ENCODE assay signal across 1 cellular context in genomic region chr19:1103691-1104451, GRCh38.
A peak's percentile ranks its signal among the peaks of the same experiment; 100 is the strongest.
TF ChIP-seq lines count a peak whose summit lies in the region.

GPX4 (plus strand) TSS chr19:1103994; CDS start chr19:1104044, 50 bp downstream.

TF ChIP-seq in HepG2, 621 proteins besides CTCF, POLR2A, EP300 and RAD21 (continued from another document and continues in another):
- peak; percentile 77; the same call in 1 of the 2 replicates for TF ChIP-seq ZNF704 (CRISPR knock-in tag; IDR thresholded peaks at IDR 0.05; ENCODE audit: borderline replicate concordance)
- TF ChIP-seq XRCC5 (optimal IDR thresholded peaks at IDR 0.05; ENCODE audit: low read length), result peak; percentile 59
- no peak for TF ChIP-seq RFXAP (CRISPR knock-in tag; IDR thresholded peaks at IDR 0.05; ENCODE audit: borderline replicate concordance)
- TF ChIP-seq ZNF800 (CRISPR knock-in tag; IDR thresholded peaks at IDR 0.05), result no peak
- peak; percentile 92 for TF ChIP-seq NFYB (CRISPR knock-in tag; IDR thresholded peaks at IDR 0.05)
- TF ChIP-seq NR2F2 (IDR thresholded peaks at IDR 0.05; ENCODE audit: borderline replicate concordance, low read depth), result no peak
- TF ChIP-seq ZNF512 (CRISPR knock-in tag; IDR thresholded peaks at IDR 0.05), result no peak
- peak; percentile 65; the same call in 1 of the 2 replicates for TF ChIP-seq SIN3A (IDR thresholded peaks at IDR 0.05; ENCODE audit: borderline replicate concordance, low read depth, low read length)
- no peak; the same call in 1 of the 2 replicates for TF ChIP-seq CENPBD1 (CRISPR knock-in tag; IDR thresholded peaks at IDR 0.05; ENCODE audit: borderline replicate concordance, low read depth)
- no peak for TF ChIP-seq ZNF431 (CRISPR knock-in tag; IDR thresholded peaks at IDR 0.05; ENCODE audit: borderline replicate concordance, low read depth)
- TF ChIP-seq ELF3 (CRISPR knock-in tag; IDR thresholded peaks at IDR 0.05), result peak; percentile 39; the same call in 1 of the 2 replicates
- TF ChIP-seq NR1H2 (CRISPR knock-in tag; IDR thresholded peaks at IDR 0.05; ENCODE audit: borderline replicate concordance, low read depth), result peak; percentile 51; the same call in 1 of the 2 replicates
- TF ChIP-seq SP2 (CRISPR knock-in tag; IDR thresholded peaks at IDR 0.05), result peak; percentile 86
- no peak; the same call in 1 of the 2 replicates for TF ChIP-seq CREBL2 (CRISPR knock-in tag; IDR thresholded peaks at IDR 0.05; ENCODE audit: borderline replicate concordance)
- TF ChIP-seq TBX2 (CRISPR knock-in tag; IDR thresholded peaks at IDR 0.05; ENCODE audit: borderline replicate concordance), result peak; percentile 79; the same call in 1 of the 2 replicates
- no peak for TF ChIP-seq KLF13 (CRISPR knock-in tag; IDR thresholded peaks at IDR 0.05)
- TF ChIP-seq KDM3A (CRISPR knock-in tag; IDR thresholded peaks at IDR 0.05; ENCODE audit: low read depth), result no peak
- no peak for TF ChIP-seq IRF2 (CRISPR knock-in tag; IDR thresholded peaks at IDR 0.05)
- no peak for TF ChIP-seq ZNF550 (CRISPR knock-in tag; IDR thresholded peaks at IDR 0.05; ENCODE audit: borderline replicate concordance)
- TF ChIP-seq ZFX (CRISPR knock-in tag; IDR thresholded peaks at IDR 0.05; ENCODE audit: low read depth), result peak; percentile 89
- TF ChIP-seq AHR (CRISPR knock-in tag; IDR thresholded peaks at IDR 0.05), result peak; percentile 14; the same call in 1 of the 2 replicates
- TF ChIP-seq THRA (CRISPR knock-in tag; IDR thresholded peaks at IDR 0.05; ENCODE audit: borderline replicate concordance), result peak; percentile 37; the same call in 1 of the 2 replicates
- peak; percentile 87; the same call in 1 of the 2 replicates for TF ChIP-seq POLR2AphosphoS2 (IDR thresholded peaks at IDR 0.05; ENCODE audit: low read depth, low read length)
- no peak for TF ChIP-seq ZFP37 (CRISPR knock-in tag; IDR thresholded peaks at IDR 0.05; ENCODE audit: borderline replicate concordance)
- TF ChIP-seq ZNF563 (CRISPR knock-in tag; IDR thresholded peaks at IDR 0.05), result peak; percentile 92
- TF ChIP-seq MXD4 (CRISPR knock-in tag; IDR thresholded peaks at IDR 0.05), result peak; percentile 52; the same call in 1 of the 2 replicates
- TF ChIP-seq ATF3 (CRISPR knock-in tag; IDR thresholded peaks at IDR 0.05), result peak; percentile 52; the same call in 1 of the 2 replicates
- no peak for TF ChIP-seq SMAD3 (CRISPR knock-in tag; IDR thresholded peaks at IDR 0.05)
- peak; percentile 74; the same call in 1 of the 2 replicates for TF ChIP-seq MYPOP (CRISPR knock-in tag; IDR thresholded peaks at IDR 0.05)
- TF ChIP-seq ARID4A (CRISPR knock-in tag; IDR thresholded peaks at IDR 0.05; ENCODE audit: borderline replicate concordance), result peak; percentile 87
- peak; percentile 43; the same call in 1 of the 2 replicates for TF ChIP-seq RELA (CRISPR knock-in tag; IDR thresholded peaks at IDR 0.05)
- peak; percentile 10; the same call in 1 of the 2 replicates for TF ChIP-seq PPARG (CRISPR knock-in tag; conservative IDR thresholded peaks at IDR 0.05)
- TF ChIP-seq DR1 (CRISPR knock-in tag; IDR thresholded peaks at IDR 0.05), result peak; percentile 70; the same call in 1 of the 2 replicates
- TF ChIP-seq TGIF2 (CRISPR knock-in tag; IDR thresholded peaks at IDR 0.05), result no peak; the same call in 1 of the 2 replicates
- TF ChIP-seq PRDM15 (CRISPR knock-in tag; IDR thresholded peaks at IDR 0.05), result 0 out of 2 replicates have a peak, but pooled peaks have one; percentile 11
- TF ChIP-seq ATF4 (CRISPR knock-in tag; IDR thresholded peaks at IDR 0.05), result peak in 1 of 2 experiments; percentile 12; a peak in 1 of 4 replicates
- TF ChIP-seq HNRNPUL1 (IDR thresholded peaks at IDR 0.05; ENCODE audit: low read depth, low read length), result 0 out of 2 replicates have a peak, but pooled peaks have one; percentile 22
- TF ChIP-seq U2AF1 (optimal IDR thresholded peaks at IDR 0.05; ENCODE audit: low read depth, low read length), result no peak
- peak; percentile 57 for TF ChIP-seq ARHGAP35 (CRISPR knock-in tag; IDR thresholded peaks at IDR 0.05; ENCODE audit: borderline replicate concordance)
- no peak for TF ChIP-seq ZNF780A (CRISPR knock-in tag; IDR thresholded peaks at IDR 0.05)
- TF ChIP-seq MAFF (IDR thresholded peaks at IDR 0.05; ENCODE audit: low read depth, low read length), result no peak
- TF ChIP-seq ZSCAN30 (CRISPR knock-in tag; IDR thresholded peaks at IDR 0.05), result no peak
- TF ChIP-seq CEBPB (IDR thresholded peaks at IDR 0.05; ENCODE audit: borderline replicate concordance, low read depth, low read length), result no peak
- TF ChIP-seq SALL2 (CRISPR knock-in tag; IDR thresholded peaks at IDR 0.05), result no peak; the same call in 1 of the 2 replicates
- no peak for TF ChIP-seq MBD4 (IDR thresholded peaks at IDR 0.05; ENCODE audit: borderline replicate concordance, low read length)
- TF ChIP-seq POLR2AphosphoS5 (IDR thresholded peaks at IDR 0.05; ENCODE audit: low read depth, low read length), result peak; percentile 85
- no peak; the same call in 1 of the 2 replicates for TF ChIP-seq TOPORS (CRISPR knock-in tag; IDR thresholded peaks at IDR 0.05)
- no peak for TF ChIP-seq MAFK (conservative IDR thresholded peaks at IDR 0.05 in 1 of 2, IDR thresholded peaks at IDR 0.05 in 1 of 2; ENCODE audit: low read length in 2 of 2)
- TF ChIP-seq ZNF230 (CRISPR knock-in tag; IDR thresholded peaks at IDR 0.05), result 0 out of 2 replicates have a peak, but pooled peaks have one; percentile 76
